Comparison of ENCODE assay signal across 16 cellular contexts in genomic region chr6:144127097-144127496, GRCh38.
A peak's percentile ranks its signal among the peaks of the same experiment; 100 is the strongest.
DNase-seq lines count a peak whose midpoint lies in the region; ATAC-seq and TF ChIP-seq lines count a peak whose summit lies in the region.
"Had no signal": no experiment of that assay in that cellular context is flagged by ENCODE, and none has a peak within 500 bp of the region (broad histone marks: within the 10 kb centered on the region; RNA-seq: fewer than 3 reads in every experiment).

No MANE protein-coding gene starts in this region.

- DNase-seq in GM06990 (ENCODE audit: extremely low read depth, insufficient read length) (peak; percentile 17), NCI-H1930 (lab: John Stamatoyannopoulos, UW) (no peak), SHP77 treated with DMSO at 0.1 percent for 48 hours (lab: John Stamatoyannopoulos, UW) (no peak), NCI-H2171 treated with DMSO at 0.1 percent for 48 hours (lab: John Stamatoyannopoulos, UW) (no peak)
- DNase-seq: AML-193; Caco-2; CD4-positive, alpha-beta T cell; GDM1; H9; IMR-90 had no signal

- no peaks in the 10 kb centered on the region for H3K36me3 ChIP-seq in GM06990 (ENCODE audit: control insufficient read depth, insufficient read depth, low read length)

- H3K4me3 ChIP-seq in GM06990 (replicated peaks; ENCODE audit: low read depth, low read length) = no peak overlapping the region
- H3K4me3 ChIP-seq: A549, K562 had no signal

- peak; percentile 49 for ATAC-seq in GM19035 (IDR thresholded peaks at IDR 0.05; ENCODE audit: unreplicated experiment)
- ATAC-seq in HG02973 (IDR thresholded peaks at IDR 0.05; ENCODE audit: unreplicated experiment) = peak; percentile 66
- peak; percentile 45 for ATAC-seq in HG03442 (IDR thresholded peaks at IDR 0.05; ENCODE audit: unreplicated experiment)
- no peak for ATAC-seq in GM21367 (IDR thresholded peaks at IDR 0.05; ENCODE audit: unreplicated experiment)
- ATAC-seq: A549, K562 had no signal

- no peaks in the 10 kb centered on the region for H3K27me3 ChIP-seq in GM06990 (replicated peaks; ENCODE audit: control insufficient read depth, insufficient read depth, low read length)

- no peak for TF ChIP-seq CTCF in GM06990 (IDR thresholded peaks at IDR 0.05; ENCODE audit: insufficient read depth, low read length, poor library complexity, severe bottlenecking)
